10 cellular contexts compared by ENCODE assay signal in genomic region chr15:99618941-99619411, GRCh38. TPM values are rescaled to one million over a fixed set of nuclear protein-coding genes. Genes with fewer than 3 reads are reported as not detected.
DNase-seq lines count a peak whose midpoint lies in the region; TF ChIP-seq lines count a peak whose summit lies in the region.
"Had no signal": no experiment of that assay in that cellular context is flagged by ENCODE, and none has a peak within 500 bp of the region (broad histone marks: within the 10 kb centered on the region; RNA-seq: fewer than 3 reads in every experiment).

No MANE protein-coding gene starts in this region.

- no peak overlapping the region for H3K4me3 ChIP-seq in fibroblast of pulmonary artery (replicated peaks; ENCODE audit: low read depth, low read length)

- DNase-seq in AG08396 (ENCODE audit: low spot score) (peak; percentile 8), NCI-H226 (peak; percentile 68), fibroblast of pulmonary artery (ENCODE audit: low read depth) (peak; percentile 10), myocyte (ENCODE audit: low read depth) (peak; percentile 14), SIG-M5 (lab: John Stamatoyannopoulos, UW) (no peak), NCI-H510A (lab: John Stamatoyannopoulos, UW) (no peak), NCI-H1092 (lab: John Stamatoyannopoulos, UW) (no peak), NCI-H128 (lab: John Stamatoyannopoulos, UW; ENCODE audit: unreplicated experiment) (no peak)
- DNase-seq: effector CD8-positive, alpha-beta T cell; stimulated activated CD4-positive, alpha-beta T cell treated with anti-CD3 and anti-CD28 coated beads, Interleukin-4, amount 100 ng/mL, for 1 hour had no signal

- no peak for TF ChIP-seq CTCF in fibroblast of pulmonary artery (IDR thresholded peaks at IDR 0.05; ENCODE audit: low read length, missing control alignments)

RNA-seq across cellular contexts. Expression of gene MEF2A, which starts 53.2 kb away (rescaled TPM):
- total RNA-seq in myocyte, result 515 and 568 TPM in 2 replicates
- 42.6 TPM for polyA plus RNA-seq in myocyte (2012)

Comparison
In these comparisons a context has a peak if more than half of its experiments do, and no peak if none do; other contexts are left out.
1. DNase-seq: peak in AG08396 (single experiment), NCI-H226 (single experiment), fibroblast of pulmonary artery (single experiment) and myocyte (single experiment); none in SIG-M5 (single experiment), NCI-H510A (single experiment), NCI-H1092 (single experiment) and NCI-H128 (single experiment).